In genomic region chr18:47407736-47408135, GRCh38 we compare ENCODE assay signal across 8 cellular contexts.
"Had no signal": no experiment of that assay in that cellular context is flagged by ENCODE, and none has a peak within 500 bp of the region (broad histone marks: within the 10 kb centered on the region; RNA-seq: fewer than 3 reads in every experiment).

No MANE protein-coding gene starts in this region.

- FAIRE-seq: H1, H54, HTR-8/SVneo, K562 had no signal

- ATAC-seq: GM23338, K562 had no signal

- DNase-seq: H9, HCEC 1CT, IMR-90 had no signal
